ENCODE assay signal across 19 cellular contexts in the genomic region with DNA sequence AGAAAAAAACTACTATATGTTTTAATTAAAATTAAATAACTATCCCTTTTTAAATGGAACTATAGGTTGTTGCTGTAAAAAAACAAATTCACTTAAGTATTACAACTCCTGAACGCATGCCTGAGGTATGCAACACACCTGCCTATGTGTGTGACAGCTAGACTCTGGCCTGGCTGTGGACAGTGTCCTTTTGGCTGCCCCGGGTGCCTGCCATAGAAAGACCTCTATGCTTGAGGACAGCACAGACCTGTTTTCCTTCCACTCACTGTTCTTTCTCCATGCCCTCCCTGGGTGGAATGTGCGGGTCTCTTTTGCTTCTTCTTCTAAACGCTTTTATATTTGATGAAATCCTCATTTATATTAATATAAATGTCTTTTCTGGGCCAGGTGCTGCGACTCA. TPM values are rescaled to one million over a fixed set of nuclear protein-coding genes. Genes with fewer than 3 reads are reported as not detected.
A peak's percentile ranks its signal among the peaks of the same experiment; 100 is the strongest.
DNase-seq lines count a peak whose midpoint lies in the region; ATAC-seq and TF ChIP-seq lines count a peak whose summit lies in the region.
"Had no signal": no experiment of that assay in that cellular context is flagged by ENCODE, and none has a peak within 500 bp of the region (broad histone marks: within the 10 kb centered on the region; RNA-seq: fewer than 3 reads in every experiment).

No MANE protein-coding gene starts in this region.

- H3K36me3 Mint-ChIP-seq in endothelial cell (ENCODE audit: low read depth, unreplicated experiment) = no peaks in the 10 kb centered on the region
- no peaks in the 10 kb centered on the region for H3K36me3 Mint-ChIP-seq in T-helper 2 cell treated with Interferon-gamma antibody and Interleukin-4, amounts not matched to agents 5 μg/mL and 100 μg/mL, for 36 hours (ENCODE audit: low read depth)
- H3K36me3 Mint-ChIP-seq: CD14-positive monocyte; CD4-positive, alpha-beta memory T cell; CD4-positive, CD25-positive, alpha-beta regulatory T cell; CD8-positive, alpha-beta memory T cell had no signal

- H3K27me3 Mint-ChIP-seq in endothelial cell (ENCODE audit: unreplicated experiment) = peaks cover 3% of the 10 kb centered on the region
- H3K27me3 Mint-ChIP-seq in T-helper 2 cell treated with Interferon-gamma antibody and Interleukin-4, amounts not matched to agents 5 μg/mL and 100 μg/mL, for 36 hours (ENCODE audit: low read depth) = no peaks in the 10 kb centered on the region
- H3K27me3 Mint-ChIP-seq: CD4-positive, alpha-beta memory T cell; CD4-positive, CD25-positive, alpha-beta regulatory T cell; CD8-positive, alpha-beta memory T cell had no signal

- H3K4me3 ChIP-seq in osteoblast (ENCODE audit: insufficient read depth, low read length) (no peak overlapping the region), body of pancreas (no peak overlapping the region)
- H3K4me3 ChIP-seq: BLaER1 had no signal

- peak overlapping the region; percentile 25 for H3K4me3 Mint-ChIP-seq in endothelial cell (ENCODE audit: unreplicated experiment)
- no peak overlapping the region for H3K4me3 Mint-ChIP-seq in T-helper 2 cell treated with Interferon-gamma antibody and Interleukin-4, amounts not matched to agents 5 μg/mL and 100 μg/mL, for 36 hours
- H3K4me3 Mint-ChIP-seq: CD14-positive monocyte; CD4-positive, alpha-beta memory T cell; CD8-positive, alpha-beta memory T cell had no signal

- TF ChIP-seq CTCF in endothelial cell (IDR thresholded peaks at IDR 0.05; ENCODE audit: unreplicated experiment) (no peak), osteoblast (IDR thresholded peaks at IDR 0.05; ENCODE audit: extremely low read depth, low read depth, low read length) (no peak), body of pancreas (IDR thresholded peaks at IDR 0.05) (no peak)

- peaks cover 3% of the 10 kb centered on the region for H4K20me1 ChIP-seq in osteoblast (ENCODE audit: insufficient read depth, low read length)
- H4K20me1 ChIP-seq: BLaER1 had no signal

- POLR2A ChIA-PET in HEK293T (lab: Yijun Ruan, JAX) = interaction anchor here (0.7 kb wide), 1 partner anchor 37 kb away, joined by 3 read pairs; no protein-coding TSS in a partner anchor

- H3K9me3 ChIP-seq in osteoblast (ENCODE audit: low read depth, low read length) (no peaks in the 10 kb centered on the region), body of pancreas (no peaks in the 10 kb centered on the region)
- H3K9me3 ChIP-seq: BE2C had no signal

- H3K27ac ChIP-seq in osteoblast (ENCODE audit: low read depth, low read length) (no peak overlapping the region), body of pancreas (no peak overlapping the region)
- H3K27ac ChIP-seq: BLaER1 had no signal

- H3K4me1 ChIP-seq in osteoblast (ENCODE audit: insufficient read depth, low read length) = peaks cover 9% of the 10 kb centered on the region
- H3K4me1 ChIP-seq in body of pancreas = peaks cover 7% of the 10 kb centered on the region
- H3K4me1 ChIP-seq: BE2C had no signal

- H3K27ac Mint-ChIP-seq in endothelial cell (ENCODE audit: unreplicated experiment) = no peak overlapping the region
- no peak overlapping the region for H3K27ac Mint-ChIP-seq in T-helper 2 cell treated with Interferon-gamma antibody and Interleukin-4, amounts not matched to agents 5 μg/mL and 100 μg/mL, for 36 hours
- H3K27ac Mint-ChIP-seq: CD14-positive monocyte; CD4-positive, alpha-beta memory T cell; CD4-positive, CD25-positive, alpha-beta regulatory T cell had no signal

- ATAC-seq in body of pancreas = no peak

- no peaks in the 10 kb centered on the region for H3K36me3 ChIP-seq in osteoblast (ENCODE audit: insufficient read depth, low read length)
- H3K36me3 ChIP-seq in body of pancreas (replicated peaks in 1 of 2; ENCODE audit: insufficient read depth in 1 of 2, low read depth in 2 of 2) = no peaks in the 10 kb centered on the region
- H3K36me3 ChIP-seq: BE2C, BLaER1 had no signal

- H3K79me2 ChIP-seq in osteoblast (ENCODE audit: insufficient read depth, low read length) = no peaks in the 10 kb centered on the region

- DNase-seq in HEK293T (ENCODE audit: extremely low spot score) = peak; percentile 5
- no peak for DNase-seq in endothelial cell (ENCODE audit: low spot score)
- peak; percentile 25 for DNase-seq in osteoblast (ENCODE audit: insufficient read length, low spot score, missing footprints)
- no peak for DNase-seq in body of pancreas
- DNase-seq in middle frontal gyrus (ENCODE audit: extremely low spot score, low spot score) = no peak
- DNase-seq in T-helper 2 cell treated with Interferon-gamma antibody and Interleukin-4, amounts not matched to agents 5 μg/mL and 100 μg/mL, for 36 hours (ENCODE audit: low spot score) = no peak
- no peak for DNase-seq in SHP77 treated with DMSO at 0.1 percent for 48 hours (lab: John Stamatoyannopoulos, UW)
- DNase-seq: 8988T; ACHN; BE2C; C1 segment of cervical spinal cord; CD4-positive, alpha-beta memory T cell; CD4-positive, CD25-positive, alpha-beta regulatory T cell; CD8-positive, alpha-beta memory T cell; COR-L47; DMS79 treated with DMSO at 0.1 percent for 48 hours; GF-D8 had no signal

- CTCF ChIA-PET in HEK293T (lab: Yijun Ruan, JAX) = no interaction called here

- intact Hi-C loops in body of pancreas (cut with DNase I) = no loop called here

- TF ChIP-seq POLR2A in body of pancreas (IDR thresholded peaks at IDR 0.05) = no peak

- H3K27me3 ChIP-seq in osteoblast (ENCODE audit: insufficient read depth, low read length) (no peaks in the 10 kb centered on the region), body of pancreas (no peaks in the 10 kb centered on the region)
- H3K27me3 ChIP-seq: BE2C, BLaER1 had no signal

- H3K4me2 ChIP-seq in osteoblast (ENCODE audit: insufficient read depth, low read length) = no peak overlapping the region
- H3K4me2 ChIP-seq: BLaER1 had no signal

- peaks cover 5% of the 10 kb centered on the region for H3K4me1 Mint-ChIP-seq in endothelial cell (ENCODE audit: unreplicated experiment)
- H3K4me1 Mint-ChIP-seq in T-helper 2 cell treated with Interferon-gamma antibody and Interleukin-4, amounts not matched to agents 5 μg/mL and 100 μg/mL, for 36 hours (ENCODE audit: low read depth) = peaks cover 2% of the 10 kb centered on the region
- H3K4me1 Mint-ChIP-seq: CD14-positive monocyte; CD4-positive, alpha-beta memory T cell; CD8-positive, alpha-beta memory T cell had no signal

- WGBS in body of pancreas, 2 donors = 68 to 70% methylated on average over 5 of the region's 5 CpGs

- no peak overlapping the region for H2AFZ ChIP-seq in osteoblast (ENCODE audit: low read length)

- no peaks in the 10 kb centered on the region for H3K9me3 Mint-ChIP-seq in endothelial cell (ENCODE audit: unreplicated experiment)
- H3K9me3 Mint-ChIP-seq in T-helper 2 cell treated with Interferon-gamma antibody and Interleukin-4, amounts not matched to agents 5 μg/mL and 100 μg/mL, for 36 hours = no peaks in the 10 kb centered on the region
- H3K9me3 Mint-ChIP-seq: CD14-positive monocyte; CD4-positive, alpha-beta memory T cell; CD4-positive, CD25-positive, alpha-beta regulatory T cell; CD8-positive, alpha-beta memory T cell had no signal

TF ChIP-seq in HEK293T, 16 proteins besides CTCF, POLR2A, EP300 and RAD21:
- TF ChIP-seq BHLHE40 (IDR thresholded peaks at IDR 0.05; ENCODE audit: borderline replicate concordance) (no peak), ARNT (IDR thresholded peaks at IDR 0.05) (no peak), SUZ12 (IDR thresholded peaks at IDR 0.05) (no peak), HDGF (IDR thresholded peaks at IDR 0.05; ENCODE audit: borderline replicate concordance) (no peak), FOXM1 (IDR thresholded peaks at IDR 0.05; ENCODE audit: borderline replicate concordance) (no peak), TARDBP (IDR thresholded peaks at IDR 0.05) (no peak), FOXK2 (IDR thresholded peaks at IDR 0.05) (no peak), SP1 (IDR thresholded peaks at IDR 0.05) (no peak), L3MBTL2 (conservative IDR thresholded peaks at IDR 0.05) (no peak), ELF4 (IDR thresholded peaks at IDR 0.05) (no peak), NFRKB (IDR thresholded peaks at IDR 0.05) (no peak), CTBP1 (IDR thresholded peaks at IDR 0.05; ENCODE audit: borderline replicate concordance) (no peak), LEF1 (IDR thresholded peaks at IDR 0.05; ENCODE audit: borderline replicate concordance) (no peak), ZNF384 (IDR thresholded peaks at IDR 0.05) (no peak), FOXA1 (IDR thresholded peaks at IDR 0.05) (no peak)
- TF ChIP-seq, protein P1, sequence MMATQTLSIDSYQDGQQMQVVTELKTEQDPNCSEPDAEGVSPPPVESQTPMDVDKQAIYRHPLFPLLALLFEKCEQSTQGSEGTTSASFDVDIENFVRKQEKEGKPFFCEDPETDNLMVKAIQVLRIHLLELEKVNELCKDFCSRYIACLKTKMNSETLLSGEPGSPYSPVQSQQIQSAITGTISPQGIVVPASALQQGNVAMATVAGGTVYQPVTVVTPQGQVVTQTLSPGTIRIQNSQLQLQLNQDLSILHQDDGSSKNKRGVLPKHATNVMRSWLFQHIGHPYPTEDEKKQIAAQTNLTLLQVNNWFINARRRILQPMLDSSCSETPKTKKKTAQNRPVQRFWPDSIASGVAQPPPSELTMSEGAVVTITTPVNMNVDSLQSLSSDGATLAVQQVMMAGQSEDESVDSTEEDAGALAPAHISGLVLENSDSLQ (IDR thresholded peaks at IDR 0.05) = no peak

RNA-seq across cellular contexts. Expression of a gene that starts 6.5 kb away (rescaled TPM):
- 1,721 TPM for total RNA-seq in endothelial cell (ENCODE audit: unreplicated experiment)
- total RNA-seq in osteoblast = 1,505 and 1,612 TPM in 2 replicates
- 100 to 1,000 TPM; 352 to 366 TPM for total RNA-seq in body of pancreas

RNA-seq across cellular contexts. Expression of a gene that starts 41.3 kb away (rescaled TPM):
- total RNA-seq in endothelial cell (ENCODE audit: unreplicated experiment) = 70.9 TPM
- total RNA-seq in osteoblast = 18.8 and 19.4 TPM in 2 replicates
- total RNA-seq in body of pancreas = 10 to 100 TPM; 30.9 to 50.4 TPM

RNA-seq across cellular contexts. Expression of a gene that starts 57.9 kb away (rescaled TPM):
- total RNA-seq in endothelial cell (ENCODE audit: unreplicated experiment) (157 TPM), osteoblast (93.7 and 98.1 TPM in 2 replicates), body of pancreas (10 to 100 TPM; 46.5 to 59.9 TPM)

Comparison
In these comparisons a context has a peak if more than half of its experiments do, and no peak if none do; other contexts are left out.
1. DNase-seq: peak in HEK293T (single experiment) and osteoblast (single experiment); none in endothelial cell (single experiment), body of pancreas (0 of 4), middle frontal gyrus (single experiment), T-helper 2 cell treated with Interferon-gamma antibody and Interleukin-4, amounts not matched to agents 5 μg/mL and 100 μg/mL, for 36 hours (single experiment) and SHP77 treated with DMSO at 0.1 percent for 48 hours (single experiment).